In genomic region chr10:80501913-80502521, GRCh38 we compare ENCODE assay signal across 9 cellular contexts. TPM values are rescaled to one million over a fixed set of nuclear protein-coding genes. Genes with fewer than 3 reads are reported as not detected.
DNase-seq lines count a peak whose midpoint lies in the region; ATAC-seq, FAIRE-seq and TF ChIP-seq lines count a peak whose summit lies in the region.
"Had no signal": no experiment of that assay in that cellular context is flagged by ENCODE, and none has a peak within 500 bp of the region (broad histone marks: within the 10 kb centered on the region; RNA-seq: fewer than 3 reads in every experiment).

No MANE protein-coding gene starts in this region.

- TF ChIP-seq CTCF in upper lobe of left lung (IDR thresholded peaks at IDR 0.05), result no peak

- no peak for ATAC-seq in Right ventricle myocardium inferior
- no peak for ATAC-seq in Right ventricle myocardium superior (ENCODE audit: poor library complexity)
- no peak for ATAC-seq in upper lobe of left lung (ENCODE audit: low FRiP score in 2 of 2)
- ATAC-seq in GM21515 (IDR thresholded peaks at IDR 0.05; ENCODE audit: unreplicated experiment), result no peak

- no peaks in the 10 kb centered on the region for H3K9me3 ChIP-seq in upper lobe of left lung

- FAIRE-seq in GM12892 (lab: Jason Lieb, UNC), result no peak

- H3K27ac ChIP-seq in angular gyrus (ENCODE audit: low read depth, low read length), result peak overlapping the region; percentile 0
- H3K27ac ChIP-seq in upper lobe of left lung, result peak overlapping the region; percentile 87 to 92 (median 90)

- H3K27me3 ChIP-seq in upper lobe of left lung, result no peaks in the 10 kb centered on the region

- peak; percentile 30 for DNase-seq in Right ventricle myocardium inferior (ENCODE audit: missing footprints)
- no peak for DNase-seq in Right ventricle myocardium superior
- DNase-seq in kidney tubule cell (ENCODE audit: low spot score), result peak; percentile 80
- no peak for DNase-seq in upper lobe of left lung
- no peak for DNase-seq in GM12892 (ENCODE audit: insufficient read length)
- DNase-seq in NCI-H2196 (lab: John Stamatoyannopoulos, UW; ENCODE audit: unreplicated experiment), result no peak
- DNase-seq: activated CD4-positive, alpha-beta T cell treated with anti-CD3 and anti-CD28 coated beads for 48 hours had no signal

- no peak for TF ChIP-seq EP300 in upper lobe of left lung (IDR thresholded peaks at IDR 0.05)

- TF ChIP-seq POLR2A in upper lobe of left lung (IDR thresholded peaks at IDR 0.05), result no peak
- no peak for TF ChIP-seq POLR2A in GM12892 (IDR thresholded peaks at IDR 0.05; ENCODE audit: low read depth, low read length)

- no peak overlapping the region for H3K4me3 ChIP-seq in upper lobe of left lung

- intact Hi-C loops in Right ventricle myocardium inferior (cut with DNase I), result no loop called here
- intact Hi-C loops in Right ventricle myocardium superior (cut with DNase I), result loop anchor here (5.0 kb wide), 1 partner anchor 120 kb away; no protein-coding TSS in a partner anchor

- peaks cover 0 to 22% (median under 1%) of the 10 kb centered on the region in 4 donors for H3K36me3 ChIP-seq in upper lobe of left lung

- peaks cover 97 to 100% (median 98%) of the 10 kb centered on the region in 4 donors for H3K4me1 ChIP-seq in upper lobe of left lung

- WGBS in upper lobe of left lung, 2 donors, result 75 to 76% methylated on average over 13 of the region's 13 CpGs

RNA-seq across cellular contexts. Expression of gene SH2D4B, which starts 35.7 kb away (rescaled TPM):
- not detected for total RNA-seq in Right ventricle myocardium inferior
- not detected for total RNA-seq in Right ventricle myocardium superior
- 1 to 10 TPM in 1 of 6 donors, under 1 TPM in 4, not detected in 1; 0.15 to 1.0 (median 0.55) TPM for total RNA-seq in upper lobe of left lung
- 0.13 TPM for polyA plus RNA-seq in GM12892 (2012; ENCODE audit: missing spikeins)

RNA-seq across cellular contexts. Expression of gene TSPAN14, which starts 47.9 kb away (rescaled TPM):
- total RNA-seq in Right ventricle myocardium inferior (38.7 TPM), Right ventricle myocardium superior (36.6 TPM), upper lobe of left lung (100 to 1,000 TPM in 4 of 6 donors, 10 to 100 TPM in 2; 52.1 to 157 (median 111) TPM)
- 12.1 TPM for polyA plus RNA-seq in GM12892 (2012; ENCODE audit: missing spikeins)

Comparison
In these comparisons a context has a peak if more than half of its experiments do, and no peak if none do; other contexts are left out.
1. DNase-seq: peak in Right ventricle myocardium inferior (single experiment) and kidney tubule cell (single experiment); none in Right ventricle myocardium superior (single experiment), upper lobe of left lung (0 of 2), GM12892 (single experiment) and NCI-H2196 (single experiment).